12 cellular contexts compared by ENCODE assay signal in genomic region chr4:7721984-7722551, GRCh38.
DNase-seq lines count a peak whose midpoint lies in the region; ATAC-seq and TF ChIP-seq lines count a peak whose summit lies in the region.
"Had no signal": no experiment of that assay in that cellular context is flagged by ENCODE, and none has a peak within 500 bp of the region (broad histone marks: within the 10 kb centered on the region; RNA-seq: fewer than 3 reads in every experiment).

No MANE protein-coding gene starts in this region.

- no peaks in the 10 kb centered on the region for H3K9me2 ChIP-seq in hepatocyte (replicated peaks; ENCODE audit: insufficient read depth)

- H3K27ac ChIP-seq in C4-2B = no peak overlapping the region
- H3K27ac ChIP-seq in RWPE2 (ENCODE audit: poor library complexity, severe bottlenecking) = no peak overlapping the region
- H3K27ac ChIP-seq in hepatocyte = no peak overlapping the region
- H3K27ac ChIP-seq: spleen, tibial nerve had no signal

- H3K4me1 ChIP-seq in RWPE2 (ENCODE audit: insufficient read depth, poor library complexity, severe bottlenecking) = no peaks in the 10 kb centered on the region
- no peaks in the 10 kb centered on the region for H3K4me1 ChIP-seq in hepatocyte (ENCODE audit: insufficient read depth)

- TF ChIP-seq CTCF in C4-2B (conservative IDR thresholded peaks at IDR 0.05) (peak; percentile 62), GM12875 (IDR thresholded peaks at IDR 0.05; ENCODE audit: borderline replicate concordance, insufficient read depth, low read depth, low read length) (peak; percentile 28; the same call in 1 of the 2 replicates), RWPE2 (IDR thresholded peaks at IDR 0.05; ENCODE audit: poor library complexity, severe bottlenecking) (peak; percentile 19), hepatocyte (IDR thresholded peaks at IDR 0.05; ENCODE audit: poor library complexity) (peak; percentile 11)

- H3K27me3 ChIP-seq in RWPE2 (ENCODE audit: insufficient read depth, poor library complexity, severe bottlenecking) (no peaks in the 10 kb centered on the region), hepatocyte (peaks cover 20% of the 10 kb centered on the region)
- H3K27me3 ChIP-seq: tibial nerve had no signal

- no peaks in the 10 kb centered on the region for H3K79me2 ChIP-seq in hepatocyte

- H2AFZ ChIP-seq in hepatocyte = no peak overlapping the region

- H3K9me3 ChIP-seq in RWPE2 (ENCODE audit: severe bottlenecking) (no peaks in the 10 kb centered on the region), hepatocyte (ENCODE audit: low read depth) (no peaks in the 10 kb centered on the region)
- H3K9me3 ChIP-seq: spleen, tibial nerve had no signal

- ATAC-seq in RWPE2 (ENCODE audit: low read depth) = no peak
- no peak for ATAC-seq in HG03135 (IDR thresholded peaks at IDR 0.05; ENCODE audit: unreplicated experiment)

- H3K4me2 ChIP-seq in hepatocyte = no peak overlapping the region

- no peak overlapping the region for H3K4me3 ChIP-seq in GM12875 (ENCODE audit: low read depth, low read length)
- no peak overlapping the region for H3K4me3 ChIP-seq in RWPE2 (ENCODE audit: severe bottlenecking)
- H3K4me3 ChIP-seq in hepatocyte = no peak overlapping the region
- H3K4me3 ChIP-seq: spleen, tibial nerve had no signal

- H4K20me1 ChIP-seq in hepatocyte (ENCODE audit: insufficient read depth, poor library complexity, severe bottlenecking) = no peaks in the 10 kb centered on the region

- 86% methylated on average over 13 of the region's 13 CpGs for WGBS in hepatocyte (ENCODE audit: low lambda C conversion rate, missing lambda C conversion rate)

- DNase-seq in RWPE2 (ENCODE audit: low spot score) (no peak), hepatocyte (ENCODE audit: low spot score) (no peak), posterior vena cava (ENCODE audit: low spot score) (no peak), SW 1271 (lab: John Stamatoyannopoulos, UW) (no peak), putamen (ENCODE audit: low spot score) (no peak)
- DNase-seq: activated gamma-delta T cell treated with Interleukin-2 at 50 U/mL for 16 hours, cerebellar nuclear complex, spleen had no signal

- intact Hi-C loops in posterior vena cava (cut with DNase I) = loop anchor here (5.0 to 10.0 kb wide), 2 partner anchors 257 to 260 kb away; no protein-coding TSS in a partner anchor

- no peaks in the 10 kb centered on the region for H3K36me3 ChIP-seq in RWPE2 (ENCODE audit: low read depth)
- no peaks in the 10 kb centered on the region for H3K36me3 ChIP-seq in hepatocyte (replicated peaks; ENCODE audit: insufficient read depth, low read depth)
- H3K36me3 ChIP-seq: spleen had no signal

Comparison
In these comparisons a context has a peak if more than half of its experiments do, and no peak if none do; other contexts are left out.
1. CTCF ChIP-seq: peak in every context shown above with its lines; median percentile 62 in C4-2B; 28 in GM12875; 19 in RWPE2; 11 in hepatocyte.